Comparison of ENCODE assay signal across 10 cellular contexts in genomic region chr3:10185804-10186762, GRCh38. TPM values are rescaled to one million over a fixed set of nuclear protein-coding genes. Genes with fewer than 3 reads are reported as not detected.
A peak's percentile ranks its signal among the peaks of the same experiment; 100 is the strongest.
DNase-seq lines count a peak whose midpoint lies in the region; ATAC-seq, FAIRE-seq and TF ChIP-seq lines count a peak whose summit lies in the region.
"Had no signal": no experiment of that assay in that cellular context is flagged by ENCODE, and none has a peak within 500 bp of the region (broad histone marks: within the 10 kb centered on the region; RNA-seq: fewer than 3 reads in every experiment).

No MANE protein-coding gene starts in this region.

- H3K9me3 Mint-ChIP-seq in activated CD4-positive, alpha-beta T cell treated with anti-CD3 and anti-CD28 coated beads for 36 hours (ENCODE audit: low read depth) = no peaks in the 10 kb centered on the region
- H3K9me3 Mint-ChIP-seq in activated CD4-positive, alpha-beta memory T cell treated with anti-CD3 and anti-CD28 coated beads for 36 hours = no peaks in the 10 kb centered on the region

- DNase-seq in activated CD4-positive, alpha-beta T cell treated with anti-CD3 and anti-CD28 coated beads for 36 hours = no peak
- DNase-seq in activated CD4-positive, alpha-beta T cell treated with anti-CD3 and anti-CD28 coated beads for 4 hours = no peak
- no peak for DNase-seq in activated CD4-positive, alpha-beta memory T cell treated with anti-CD3 and anti-CD28 coated beads for 36 hours
- DNase-seq in fibroblast of villous mesenchyme (ENCODE audit: low read depth) (peak; percentile 53), superior temporal gyrus (ENCODE audit: extremely low spot score) (peak; percentile 55), HTR-8/SVneo (ENCODE audit: insufficient read length, low spot score) (no peak), NCI-H524 (lab: John Stamatoyannopoulos, UW) (no peak)
- DNase-seq: NCI-H1105 had no signal

- no peak for FAIRE-seq in HTR-8/SVneo (lab: Jason Lieb, UNC)
- FAIRE-seq: A204.1 had no signal

- no peak overlapping the region for H3K4me3 Mint-ChIP-seq in activated CD4-positive, alpha-beta T cell treated with anti-CD3 and anti-CD28 coated beads for 36 hours
- peak overlapping the region; percentile 17 for H3K4me3 Mint-ChIP-seq in activated CD4-positive, alpha-beta memory T cell treated with anti-CD3 and anti-CD28 coated beads for 36 hours

- H3K27ac Mint-ChIP-seq in activated CD4-positive, alpha-beta T cell treated with anti-CD3 and anti-CD28 coated beads for 36 hours = peak overlapping the region; percentile 83
- peak overlapping the region; percentile 80 for H3K27ac Mint-ChIP-seq in activated CD4-positive, alpha-beta memory T cell treated with anti-CD3 and anti-CD28 coated beads for 36 hours

- H3K4me1 Mint-ChIP-seq in activated CD4-positive, alpha-beta T cell treated with anti-CD3 and anti-CD28 coated beads for 36 hours = peaks cover 50% of the 10 kb centered on the region
- peaks cover 48% of the 10 kb centered on the region for H3K4me1 Mint-ChIP-seq in activated CD4-positive, alpha-beta memory T cell treated with anti-CD3 and anti-CD28 coated beads for 36 hours (ENCODE audit: low read depth)

- intact Hi-C loops in activated CD4-positive, alpha-beta T cell treated with anti-CD3 and anti-CD28 coated beads for 36 hours (cut with DNase I, micrococcal nuclease) = loop anchor here in 1 of 2 experiments (2.0 kb wide), 1 partner anchor 13 kb away; no protein-coding TSS in a partner anchor
- intact Hi-C loops in activated CD4-positive, alpha-beta memory T cell treated with anti-CD3 and anti-CD28 coated beads for 36 hours (cut with micrococcal nuclease) = no loop called here

- TF ChIP-seq CTCF in fibroblast of villous mesenchyme (IDR thresholded peaks at IDR 0.05; ENCODE audit: insufficient read depth, low read depth, low read length) = no peak

- no peaks in the 10 kb centered on the region for H3K27me3 Mint-ChIP-seq in activated CD4-positive, alpha-beta T cell treated with anti-CD3 and anti-CD28 coated beads for 36 hours
- no peaks in the 10 kb centered on the region for H3K27me3 Mint-ChIP-seq in activated CD4-positive, alpha-beta memory T cell treated with anti-CD3 and anti-CD28 coated beads for 36 hours

- CTCF ChIA-PET in activated CD4-positive, alpha-beta T cell treated with anti-CD3 and anti-CD28 coated beads for 36 hours (lab: Charles Lee) = interaction anchor here (0.5 to 2.2 kb wide), 11 partner anchors 9 to 78 kb away, joined by 3 to 5 read pairs (median 4); no protein-coding TSS in a partner anchor
- CTCF ChIA-PET in activated CD4-positive, alpha-beta memory T cell treated with anti-CD3 and anti-CD28 coated beads for 36 hours (lab: Charles Lee) = interaction anchor here (0.6 to 1.6 kb wide), 9 partner anchors 10 to 393 kb away, joined by 3 to 5 read pairs (median 4); partner anchors contain the start of gene ARPC4

- peaks cover 4% of the 10 kb centered on the region for H3K36me3 Mint-ChIP-seq in activated CD4-positive, alpha-beta T cell treated with anti-CD3 and anti-CD28 coated beads for 36 hours (ENCODE audit: low read depth)
- peaks cover 7% of the 10 kb centered on the region for H3K36me3 Mint-ChIP-seq in activated CD4-positive, alpha-beta memory T cell treated with anti-CD3 and anti-CD28 coated beads for 36 hours

- no peak for ATAC-seq in activated CD4-positive, alpha-beta T cell treated with anti-CD3 and anti-CD28 coated beads for 36 hours
- no peak for ATAC-seq in HG03571 (IDR thresholded peaks at IDR 0.05; ENCODE audit: unreplicated experiment)

- H3K4me3 ChIP-seq in fibroblast of villous mesenchyme (ENCODE audit: low read depth, low read length) = no peak overlapping the region

- POLR2A ChIA-PET in activated CD4-positive, alpha-beta T cell treated with anti-CD3 and anti-CD28 coated beads for 36 hours (lab: Charles Lee) = interaction anchor here (0.6 to 0.9 kb wide), 4 partner anchors 9 to 70 kb away, joined by 3 to 4 read pairs (median 3); no protein-coding TSS in a partner anchor
- POLR2A ChIA-PET in activated CD4-positive, alpha-beta memory T cell treated with anti-CD3 and anti-CD28 coated beads for 36 hours (lab: Charles Lee) = interaction anchor here (0.6 to 1.4 kb wide), 5 partner anchors 13 to 57 kb away, joined by 3 to 4 read pairs (median 3); partner anchors contain the start of gene IRAK2

RNA-seq across cellular contexts. Expression of gene IRAK2, which starts 21.4 kb away (rescaled TPM):
- total RNA-seq in activated CD4-positive, alpha-beta T cell treated with anti-CD3 and anti-CD28 coated beads for 36 hours = 1 to 10 TPM; 3.9 to 4.0 TPM
- total RNA-seq in activated CD4-positive, alpha-beta memory T cell treated with anti-CD3 and anti-CD28 coated beads for 36 hours = 1 to 10 TPM; 7.3 to 8.3 TPM
- 3.2 and 8.2 TPM in 2 replicates for total RNA-seq in fibroblast of villous mesenchyme

RNA-seq across cellular contexts. Expression of gene VHL, which starts 44.5 kb away (rescaled TPM):
- total RNA-seq in activated CD4-positive, alpha-beta T cell treated with anti-CD3 and anti-CD28 coated beads for 36 hours = 10 to 100 TPM; 49.8 to 52.4 TPM
- total RNA-seq in activated CD4-positive, alpha-beta memory T cell treated with anti-CD3 and anti-CD28 coated beads for 36 hours = 10 to 100 TPM; 47.0 to 51.3 TPM
- 31.9 and 45.3 TPM in 2 replicates for total RNA-seq in fibroblast of villous mesenchyme

Comparison
In these comparisons a context has a peak if more than half of its experiments do, and no peak if none do; other contexts are left out.
1. DNase-seq: peak in fibroblast of villous mesenchyme (single experiment) and superior temporal gyrus (single experiment); none in activated CD4-positive, alpha-beta T cell treated with anti-CD3 and anti-CD28 coated beads for 36 hours (single experiment), activated CD4-positive, alpha-beta T cell treated with anti-CD3 and anti-CD28 coated beads for 4 hours (0 of 2), activated CD4-positive, alpha-beta memory T cell treated with anti-CD3 and anti-CD28 coated beads for 36 hours (single experiment), HTR-8/SVneo (single experiment) and NCI-H524 (0 of 2).